31 cellular contexts compared by ENCODE assay signal in the genomic region with DNA sequence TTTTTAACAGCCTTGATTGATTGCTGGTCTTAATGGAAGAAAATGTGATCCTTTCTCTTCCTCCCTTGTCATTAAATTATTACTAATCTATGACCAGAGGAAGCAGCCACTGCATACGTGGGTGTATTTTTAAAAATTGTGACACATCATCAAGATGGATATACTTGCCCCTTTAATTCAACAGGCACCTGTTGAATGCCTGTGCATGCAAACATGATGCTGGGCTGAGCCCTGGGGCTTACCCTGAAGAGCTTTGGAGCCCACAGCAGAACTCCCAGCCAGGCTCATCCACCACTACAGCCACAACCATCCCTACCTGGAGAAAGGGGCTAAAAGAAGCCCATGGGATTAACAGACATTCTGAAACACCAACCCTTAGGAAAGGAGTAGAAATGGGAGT.
"Had no signal": no experiment of that assay in that cellular context is flagged by ENCODE, and none has a peak within 500 bp of the region (broad histone marks: within the 10 kb centered on the region; RNA-seq: fewer than 3 reads in every experiment).

No MANE protein-coding gene starts in this region.

- H3K4me1 ChIP-seq: body of pancreas, breast epithelium had no signal

- H3K4me3 ChIP-seq: adrenal gland, ascending aorta, body of pancreas, breast epithelium, cardiac muscle cell had no signal

- H3K36me3 ChIP-seq: adrenal gland, ascending aorta, brain microvascular endothelial cell, breast epithelium, cardiac muscle cell had no signal

- FAIRE-seq: astrocyte, bronchial epithelial cell had no signal

- DNase-seq: activated effector memory CD4-positive, alpha-beta T cell treated with anti-CD3 and anti-CD28 coated beads, Interleukin-2, amount 50 U/mL, for 16 hours; activated effector memory CD4-positive, alpha-beta T cell treated with Interleukin-2 at 50 U/mL for 16 hours; activated gamma-delta T cell; activated gamma-delta T cell treated with Interleukin-2 at 50 U/mL for 16 hours; activated naive CD4-positive, alpha-beta T cell; activated naive CD4-positive, alpha-beta T cell treated with anti-CD3 and anti-CD28 coated beads for 36 hours; activated naive CD4-positive, alpha-beta T cell treated with anti-CD3 and anti-CD28 coated beads, Interleukin-2, amount 10 ng/mL, durations not matched to agents 7 days and 5 days; activated naive CD4-positive, alpha-beta T cell treated with anti-CD3 and anti-CD28 coated beads, Interleukin-2, amount 50 U/mL, for 16 hours; activated naive CD4-positive, alpha-beta T cell treated with Interleukin-2 at 50 U/mL for 16 hours; activated naive CD8-positive, alpha-beta T cell treated with anti-CD3 and anti-CD28 coated beads for 36 hours; activated naive CD8-positive, alpha-beta T cell treated with anti-CD3 and anti-CD28 coated beads, Interleukin-2, amount 10 ng/mL, durations not matched to agents 7 days and 5 days; activated naive CD8-positive, alpha-beta T cell treated with anti-CD3 and anti-CD28 coated beads, Interleukin-2, amount 50 U/mL, for 24 hours; activated T-cell treated with anti-CD3 and anti-CD28 coated beads, Interleukin-2, amount 50 U/mL, for 24 hours; activated T-cell treated with anti-CD3 and anti-CD28 coated beads, Interleukin-2, amount 50 U/mL, for 4 hours; activated T-cell treated with anti-CD3 and anti-CD28 coated beads, Interleukin-2, amount 50 U/mL, for 48 hours; activated T-cell treated with anti-CD3 and anti-CD28 coated beads, Interleukin-2, amount 50 U/mL, for 72 hours; adrenal gland; amniotic stem cell; amygdala; anterior cingulate cortex; aorta; body of pancreas; brain microvascular endothelial cell; caudate nucleus; central memory CD4-positive, alpha-beta T cell; cerebellar nuclear complex had no signal

- H3K27ac ChIP-seq: adrenal gland, ascending aorta, body of pancreas, brain microvascular endothelial cell, breast epithelium, cardiac muscle cell had no signal
